Comparison of ENCODE assay signal across 1 cellular context in the genomic region with DNA sequence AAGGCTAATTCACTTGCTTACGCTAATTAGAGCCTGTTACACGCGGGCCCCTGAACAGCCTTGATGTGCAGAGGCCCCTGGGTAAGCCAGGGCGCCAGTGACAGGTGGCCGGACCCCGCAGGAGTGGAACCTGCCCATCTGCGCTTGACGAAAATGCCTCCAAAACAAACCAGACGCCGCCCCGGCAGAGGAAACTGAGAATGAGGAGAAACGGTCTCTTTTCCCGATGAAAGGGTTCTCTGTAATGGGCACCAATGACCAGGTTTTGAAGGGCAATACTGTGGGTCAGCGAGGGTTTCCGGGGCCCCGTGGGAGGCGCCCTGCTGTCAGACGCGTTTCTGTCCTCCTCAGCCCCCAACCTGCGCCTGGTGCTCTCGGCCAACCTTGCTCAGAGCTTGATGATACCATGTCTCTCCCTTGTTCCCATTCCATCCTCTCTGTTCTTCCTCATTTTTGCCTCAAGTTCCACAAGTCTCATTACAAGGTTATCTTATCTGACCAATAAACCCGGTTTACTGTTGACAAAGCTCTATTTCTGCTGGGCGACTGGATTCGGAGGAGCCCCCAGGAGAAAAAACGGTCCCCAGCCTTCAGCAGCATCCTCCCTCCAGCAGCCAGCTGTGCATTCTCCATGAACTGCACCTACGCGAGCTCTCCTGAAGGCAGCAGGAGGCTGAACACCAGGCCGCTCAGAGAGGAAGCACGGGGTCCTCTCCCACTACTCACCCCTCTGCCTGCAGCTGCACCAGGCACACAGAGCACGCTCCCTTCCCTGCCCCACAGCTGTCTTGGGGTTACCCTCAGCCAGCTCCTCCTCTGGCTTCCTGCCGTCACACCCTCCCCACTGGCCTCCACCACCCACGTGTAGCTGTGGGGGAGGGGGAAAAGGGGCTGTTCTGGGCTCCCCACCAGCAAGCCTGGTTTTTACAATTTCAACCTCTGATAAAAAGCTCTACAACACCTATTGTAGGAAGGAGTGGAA.
TF ChIP-seq lines count a peak whose summit lies in the region.

No MANE protein-coding gene starts in this region.

TF ChIP-seq in K562, 482 proteins besides CTCF, POLR2A, EP300 and RAD21 (continued from another document):
- TF ChIP-seq, protein P1, sequence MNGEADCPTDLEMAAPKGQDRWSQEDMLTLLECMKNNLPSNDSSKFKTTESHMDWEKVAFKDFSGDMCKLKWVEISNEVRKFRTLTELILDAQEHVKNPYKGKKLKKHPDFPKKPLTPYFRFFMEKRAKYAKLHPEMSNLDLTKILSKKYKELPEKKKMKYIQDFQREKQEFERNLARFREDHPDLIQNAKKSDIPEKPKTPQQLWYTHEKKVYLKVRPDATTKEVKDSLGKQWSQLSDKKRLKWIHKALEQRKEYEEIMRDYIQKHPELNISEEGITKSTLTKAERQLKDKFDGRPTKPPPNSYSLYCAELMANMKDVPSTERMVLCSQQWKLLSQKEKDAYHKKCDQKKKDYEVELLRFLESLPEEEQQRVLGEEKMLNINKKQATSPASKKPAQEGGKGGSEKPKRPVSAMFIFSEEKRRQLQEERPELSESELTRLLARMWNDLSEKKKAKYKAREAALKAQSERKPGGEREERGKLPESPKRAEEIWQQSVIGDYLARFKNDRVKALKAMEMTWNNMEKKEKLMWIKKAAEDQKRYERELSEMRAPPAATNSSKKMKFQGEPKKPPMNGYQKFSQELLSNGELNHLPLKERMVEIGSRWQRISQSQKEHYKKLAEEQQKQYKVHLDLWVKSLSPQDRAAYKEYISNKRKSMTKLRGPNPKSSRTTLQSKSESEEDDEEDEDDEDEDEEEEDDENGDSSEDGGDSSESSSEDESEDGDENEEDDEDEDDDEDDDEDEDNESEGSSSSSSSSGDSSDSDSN (IDR thresholded peaks at IDR 0.05; ENCODE audit: borderline replicate concordance in 1 of 2, low read depth in 2 of 2, low read length in 2 of 2) = no peak
- TF ChIP-seq KDM5B (IDR thresholded peaks at IDR 0.05; ENCODE audit: insufficient replicate concordance, low read depth, low read length) (no peak), TRIM24 (IDR thresholded peaks at IDR 0.05) (no peak), CBFA2T3 (IDR thresholded peaks at IDR 0.05) (0 out of 2 replicates have a peak, but pooled peaks have one; percentile 9), NONO (IDR thresholded peaks at IDR 0.05; ENCODE audit: low read depth in 2 of 2, low read length in 1 of 2) (no peak)
- TF ChIP-seq, protein P2, sequence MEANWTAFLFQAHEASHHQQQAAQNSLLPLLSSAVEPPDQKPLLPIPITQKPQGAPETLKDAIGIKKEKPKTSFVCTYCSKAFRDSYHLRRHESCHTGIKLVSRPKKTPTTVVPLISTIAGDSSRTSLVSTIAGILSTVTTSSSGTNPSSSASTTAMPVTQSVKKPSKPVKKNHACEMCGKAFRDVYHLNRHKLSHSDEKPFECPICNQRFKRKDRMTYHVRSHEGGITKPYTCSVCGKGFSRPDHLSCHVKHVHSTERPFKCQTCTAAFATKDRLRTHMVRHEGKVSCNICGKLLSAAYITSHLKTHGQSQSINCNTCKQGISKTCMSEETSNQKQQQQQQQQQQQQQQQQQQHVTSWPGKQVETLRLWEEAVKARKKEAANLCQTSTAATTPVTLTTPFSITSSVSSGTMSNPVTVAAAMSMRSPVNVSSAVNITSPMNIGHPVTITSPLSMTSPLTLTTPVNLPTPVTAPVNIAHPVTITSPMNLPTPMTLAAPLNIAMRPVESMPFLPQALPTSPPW (CRISPR knock-in tag; IDR thresholded peaks at IDR 0.05) = no peak
- TF ChIP-seq, protein P3, sequence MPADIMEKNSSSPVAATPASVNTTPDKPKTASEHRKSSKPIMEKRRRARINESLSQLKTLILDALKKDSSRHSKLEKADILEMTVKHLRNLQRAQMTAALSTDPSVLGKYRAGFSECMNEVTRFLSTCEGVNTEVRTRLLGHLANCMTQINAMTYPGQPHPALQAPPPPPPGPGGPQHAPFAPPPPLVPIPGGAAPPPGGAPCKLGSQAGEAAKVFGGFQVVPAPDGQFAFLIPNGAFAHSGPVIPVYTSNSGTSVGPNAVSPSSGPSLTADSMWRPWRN (IDR thresholded peaks at IDR 0.05; ENCODE audit: low read depth) = no peak
- TF ChIP-seq, protein P4, sequence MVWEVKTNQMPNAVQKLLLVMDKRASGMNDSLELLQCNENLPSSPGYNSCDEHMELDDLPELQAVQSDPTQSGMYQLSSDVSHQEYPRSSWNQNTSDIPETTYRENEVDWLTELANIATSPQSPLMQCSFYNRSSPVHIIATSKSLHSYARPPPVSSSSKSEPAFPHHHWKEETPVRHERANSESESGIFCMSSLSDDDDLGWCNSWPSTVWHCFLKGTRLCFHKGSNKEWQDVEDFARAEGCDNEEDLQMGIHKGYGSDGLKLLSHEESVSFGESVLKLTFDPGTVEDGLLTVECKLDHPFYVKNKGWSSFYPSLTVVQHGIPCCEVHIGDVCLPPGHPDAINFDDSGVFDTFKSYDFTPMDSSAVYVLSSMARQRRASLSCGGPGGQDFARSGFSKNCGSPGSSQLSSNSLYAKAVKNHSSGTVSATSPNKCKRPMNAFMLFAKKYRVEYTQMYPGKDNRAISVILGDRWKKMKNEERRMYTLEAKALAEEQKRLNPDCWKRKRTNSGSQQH (CRISPR knock-in tag; IDR thresholded peaks at IDR 0.05) = no peak
